8 cellular contexts compared by ENCODE assay signal in the genomic region with DNA sequence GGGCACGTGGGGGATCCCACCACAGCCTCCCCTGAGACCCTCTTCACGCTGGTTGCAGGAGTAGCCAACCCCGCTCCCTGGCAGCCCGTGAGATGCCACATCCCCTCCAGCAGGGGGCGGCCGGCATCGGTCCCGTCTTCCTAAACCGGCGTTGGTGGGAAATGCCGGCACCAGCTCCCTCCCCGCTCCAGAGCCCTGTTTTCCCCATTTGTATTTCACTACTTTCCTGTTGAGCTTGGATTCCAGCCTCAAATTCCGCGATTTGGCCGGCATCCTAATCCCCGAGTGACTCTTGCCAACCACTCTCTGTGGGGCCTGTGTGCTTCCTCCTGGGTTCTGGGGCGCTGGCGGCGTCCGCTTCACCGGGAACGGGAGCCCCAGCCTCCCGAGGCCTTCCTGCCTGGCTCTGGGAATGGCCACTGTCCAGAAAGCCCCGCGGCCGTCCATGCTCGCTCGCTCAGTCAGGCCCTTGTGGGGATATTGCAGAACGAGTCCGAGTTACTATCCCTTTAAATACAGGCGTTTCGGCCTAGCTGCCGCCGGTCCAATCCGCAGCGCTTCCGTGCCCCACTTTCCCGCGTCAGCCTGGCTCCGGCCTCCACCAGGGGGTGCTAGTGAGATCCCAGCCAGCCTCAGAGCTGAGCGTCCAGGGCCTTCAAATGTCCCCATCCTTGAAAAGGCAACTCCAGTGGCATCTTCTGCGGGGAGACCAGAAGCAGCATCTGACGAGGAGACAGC. TPM values are rescaled to one million over a fixed set of nuclear protein-coding genes. Genes with fewer than 3 reads are reported as not detected.
DNase-seq lines count a peak whose midpoint lies in the region; ATAC-seq and TF ChIP-seq lines count a peak whose summit lies in the region.

No MANE protein-coding gene starts in this region.

- H3K27ac Mint-ChIP-seq in HFFc6 (peak overlapping the region; percentile 16; the same call in 1 of the 2 replicates), progenitor cell of endocrine pancreas (peak overlapping the region; percentile 89)

- H3K27ac ChIP-seq in left ventricle myocardium inferior (replicated peaks): peak overlapping the region; percentile 97
- H3K27ac ChIP-seq in upper lobe of right lung: peak overlapping the region; percentile 98

- H3K27me3 ChIP-seq in left ventricle myocardium inferior (ENCODE audit: low read depth) (peaks cover 24% of the 10 kb centered on the region), upper lobe of right lung (no peaks in the 10 kb centered on the region)

- H3K4me1 Mint-ChIP-seq in HFFc6 (ENCODE audit: low read depth): peaks cover 7% of the 10 kb centered on the region; the same call in 1 of the 2 replicates
- H3K4me1 Mint-ChIP-seq in progenitor cell of endocrine pancreas (ENCODE audit: low read depth): no peaks in the 10 kb centered on the region

- peaks cover 14% of the 10 kb centered on the region for H3K4me1 ChIP-seq in left ventricle myocardium inferior
- peaks cover 5% of the 10 kb centered on the region for H3K4me1 ChIP-seq in upper lobe of right lung

- intact Hi-C loops in left ventricle myocardium inferior (cut with micrococcal nuclease) (loop anchor here (5.0 kb wide), 1 partner anchor 222 kb away; no protein-coding TSS in a partner anchor), upper lobe of right lung (cut with DNase I) (no loop called here)

- H3K36me3 ChIP-seq in left ventricle myocardium inferior (no peaks in the 10 kb centered on the region), upper lobe of right lung (no peaks in the 10 kb centered on the region)

- H3K27me3 Mint-ChIP-seq in HFFc6 (ENCODE audit: insufficient read depth) (peaks cover 2% of the 10 kb centered on the region), progenitor cell of endocrine pancreas (peaks cover 38% of the 10 kb centered on the region)

- TF ChIP-seq CTCF in GM10248 (IDR thresholded peaks at IDR 0.05; ENCODE audit: control extremely low read depth, extremely low read depth, low read depth, missing control alignments) (peak; percentile 81), HFFc6 (IDR thresholded peaks at IDR 0.05) (peak; percentile 75), left ventricle myocardium inferior (IDR thresholded peaks at IDR 0.05; ENCODE audit: borderline replicate concordance) (peak; percentile 74), progenitor cell of endocrine pancreas (IDR thresholded peaks at IDR 0.05; ENCODE audit: unreplicated experiment) (peak; percentile 74), upper lobe of right lung (IDR thresholded peaks at IDR 0.05) (peak; percentile 80)

- H3K36me3 Mint-ChIP-seq in HFFc6 (ENCODE audit: low read depth): no peaks in the 10 kb centered on the region
- no peaks in the 10 kb centered on the region for H3K36me3 Mint-ChIP-seq in progenitor cell of endocrine pancreas (ENCODE audit: insufficient read depth)

- CTCF ChIA-PET in GM10248 (lab: Yijun Ruan, JAX): interaction anchor here (0.5 to 4.2 kb wide), 40 partner anchors 8 to 1078 kb away, joined by 3 to 77 read pairs (median 4); partner anchors contain the start of gene ADAMTS17

- H3K9me3 Mint-ChIP-seq in HFFc6: peaks cover 17% of the 10 kb centered on the region; the same call in 1 of the 2 replicates
- H3K9me3 Mint-ChIP-seq in progenitor cell of endocrine pancreas (ENCODE audit: low read depth): no peaks in the 10 kb centered on the region

- H3K9me3 ChIP-seq in left ventricle myocardium inferior (replicated peaks): no peaks in the 10 kb centered on the region
- no peaks in the 10 kb centered on the region for H3K9me3 ChIP-seq in upper lobe of right lung

- DNase-seq in GM10248 (ENCODE audit: extremely low spot score) (peak; percentile 77), HFFc6 (peak; percentile 6), NAMALWA (ENCODE audit: low spot score) (peak; percentile 86), T-helper 1 cell (peak; percentile 64 to 89 (median 74)), amygdala (lab: John Stamatoyannopoulos, UW) (peak; percentile 63 to 96 (median 88)), left ventricle myocardium inferior (peak; percentile 93), progenitor cell of endocrine pancreas (ENCODE audit: low spot score, unreplicated experiment) (peak; percentile 92), upper lobe of right lung (peak; percentile 96)

- peak; percentile 98 for ATAC-seq in upper lobe of right lung

- H3K4me3 Mint-ChIP-seq in HFFc6 (peak overlapping the region; percentile 84; the same call in 1 of the 2 replicates), progenitor cell of endocrine pancreas (ENCODE audit: low read depth) (peak overlapping the region; percentile 85)

- peak overlapping the region; percentile 87 for H3K4me3 ChIP-seq in left ventricle myocardium inferior
- peak overlapping the region; percentile 85 for H3K4me3 ChIP-seq in upper lobe of right lung

- POLR2A ChIA-PET in GM10248 (lab: Yijun Ruan, JAX): no interaction called here

RNA-seq across cellular contexts. Expression of gene ADAMTS17, which starts 8.1 kb away (rescaled TPM):
- not detected for total RNA-seq in HFFc6 (2021; fragmentation: NEBNext Ultra II Directional; extraction: Animal tissue kit (Norgen Biotek cat#: 25700))
- total RNA-seq in left ventricle myocardium inferior (0.99 TPM), progenitor cell of endocrine pancreas (3.5 and 4.7 TPM in 2 replicates), upper lobe of right lung (6.2 TPM)

Comparison
In these comparisons a context has a peak if more than half of its experiments do, and no peak if none do; other contexts are left out.
1. Peak in every context shown above with its lines: DNase-seq, ATAC-seq, H3K4me3 ChIP-seq and H3K27ac ChIP-seq.
2. DNase-seq: peak in every context shown above with its lines; median percentile 96 in upper lobe of right lung; 93 in left ventricle myocardium inferior; 92 in progenitor cell of endocrine pancreas; 88 in amygdala; 86 in NAMALWA; 77 in GM10248; 74 in T-helper 1 cell; 6 in HFFc6.